ENCODE assay signal across 22 cellular contexts in the genomic region with DNA sequence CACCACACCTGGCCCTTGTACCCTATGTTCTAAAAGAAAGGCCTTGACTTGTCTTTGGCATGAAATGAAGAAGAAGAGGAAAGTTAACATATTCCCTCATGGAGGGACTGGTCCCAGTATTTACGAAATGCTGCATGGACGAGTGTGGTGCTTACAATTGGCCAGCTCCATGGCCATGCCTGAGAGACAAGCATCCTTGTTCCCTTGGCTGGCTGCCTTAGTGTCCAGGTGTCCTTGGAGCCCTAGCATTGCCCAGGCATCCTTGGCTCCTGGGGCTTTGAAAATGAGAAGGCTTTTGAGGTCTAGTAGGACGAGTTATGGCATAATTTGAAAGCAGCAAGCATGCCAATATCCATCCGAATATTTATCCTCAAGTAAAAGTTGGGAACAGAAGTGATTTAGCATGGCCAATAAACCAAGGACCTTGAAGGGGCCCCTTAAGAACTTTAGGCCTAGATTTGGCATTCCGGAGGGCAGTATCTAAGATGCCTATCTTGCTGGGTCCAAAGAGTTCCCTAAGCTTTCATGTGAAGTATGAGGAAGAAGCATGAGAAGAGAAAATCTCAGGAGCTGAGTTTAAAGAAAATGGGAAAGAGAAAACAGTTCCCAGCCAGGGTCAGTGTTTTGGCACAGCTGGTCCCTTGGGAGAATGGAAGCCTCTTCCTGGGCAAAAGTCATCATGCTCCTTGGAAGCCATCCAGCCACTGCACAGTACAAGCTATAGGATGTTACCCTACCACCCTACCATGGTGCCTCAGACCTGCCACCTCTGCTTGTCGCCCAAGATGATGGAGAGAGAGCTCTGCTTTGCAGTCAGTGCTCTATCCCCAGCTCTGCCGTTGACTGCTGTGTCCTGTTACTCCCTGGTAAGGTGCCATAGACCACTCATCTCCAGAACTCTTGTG.
DNase-seq lines count a peak whose midpoint lies in the region; ATAC-seq and TF ChIP-seq lines count a peak whose summit lies in the region.
"Had no signal": no experiment of that assay in that cellular context is flagged by ENCODE, and none has a peak within 500 bp of the region (broad histone marks: within the 10 kb centered on the region; RNA-seq: fewer than 3 reads in every experiment).

No MANE protein-coding gene starts in this region.

- peaks cover 10% of the 10 kb centered on the region for H3K79me2 ChIP-seq in hepatocyte

- no peak overlapping the region for H2AFZ ChIP-seq in hepatocyte

- DNase-seq in NCI-H2029 (lab: John Stamatoyannopoulos, UW), result peak; percentile 12
- DNase-seq in NCI-H2029 treated with DMSO at 0.1 percent for 48 hours (lab: John Stamatoyannopoulos, UW), result no peak
- DNase-seq in Panc1 (ENCODE audit: low read depth, low spot score), result no peak
- DNase-seq in hepatocyte (ENCODE audit: low spot score), result no peak
- no peak for DNase-seq in tibial artery
- no peak for DNase-seq in ureter (ENCODE audit: low spot score)
- no peak for DNase-seq in activated CD8-positive, alpha-beta T cell treated with anti-CD3 and anti-CD28 coated beads for 36 hours
- no peak for DNase-seq in stimulated activated effector memory CD8-positive, alpha-beta T cell treated with anti-CD3 and anti-CD28 coated beads, Interleukin-12 subunit alpha, Interleukin-12 subunit beta, amount 100 ng/mL, for 72 hours (ENCODE audit: low spot score in 2 of 2)
- DNase-seq: 8988T; activated CD4-positive, alpha-beta T cell treated with anti-CD3 and anti-CD28 coated beads, Interleukin-2, amount 10 ng/mL, durations not matched to agents 7 days and 5 days; cortex of kidney; DMS153; left lung; NCI-H1436; NCI-H82; occipital lobe; right lobe of liver; RPMI8226; stimulated activated CD4-positive, alpha-beta T cell treated with anti-CD3 and anti-CD28 coated beads, Interleukin-1b, Interleukin-23, amount 100 ng/mL, for 48 hours; stomach had no signal

- H3K4me1 ChIP-seq in Panc1 (ENCODE audit: control insufficient read depth, insufficient read depth, low read length), result peaks cover 8% of the 10 kb centered on the region
- H3K4me1 ChIP-seq in hepatocyte (ENCODE audit: insufficient read depth), result peaks cover 38% of the 10 kb centered on the region
- H3K4me1 ChIP-seq in tibial artery, result peaks cover 0 to 46% (median 27%) of the 10 kb centered on the region in 4 donors
- H3K4me1 ChIP-seq: right lobe of liver had no signal

- in situ Hi-C loops in Panc1 (cut with HindIII; ENCODE audit: low pct_unique_long_range_greater_than_20kb, low sequenced_read_pairs), result no loop called here

- ATAC-seq in Panc1, result peak; percentile 37; the same call in 1 of the 2 replicates
- ATAC-seq in activated CD8-positive, alpha-beta T cell treated with anti-CD3 and anti-CD28 coated beads for 36 hours, result no peak
- ATAC-seq in stimulated activated effector memory CD8-positive, alpha-beta T cell treated with anti-CD3 and anti-CD28 coated beads, Interleukin-12 subunit alpha, Interleukin-12 subunit beta, amount 100 ng/mL, for 72 hours, result no peak
- ATAC-seq: gastroesophageal sphincter, right lobe of liver had no signal

- H3K4me3 Mint-ChIP-seq in activated CD8-positive, alpha-beta T cell treated with anti-CD3 and anti-CD28 coated beads for 36 hours, result no peak overlapping the region
- H3K4me3 Mint-ChIP-seq in stimulated activated effector memory CD8-positive, alpha-beta T cell treated with anti-CD3 and anti-CD28 coated beads, Interleukin-12 subunit alpha, Interleukin-12 subunit beta, amount 100 ng/mL, for 72 hours, result no peak overlapping the region
- H3K4me3 Mint-ChIP-seq: activated CD4-positive, alpha-beta T cell treated with anti-CD3 and anti-CD28 coated beads, Interleukin-2, amount 10 ng/mL, durations not matched to agents 7 days and 5 days had no signal

- H3K36me3 Mint-ChIP-seq in activated CD8-positive, alpha-beta T cell treated with anti-CD3 and anti-CD28 coated beads for 36 hours (ENCODE audit: low read depth), result peaks cover 5% of the 10 kb centered on the region
- no peaks in the 10 kb centered on the region for H3K36me3 Mint-ChIP-seq in stimulated activated effector memory CD8-positive, alpha-beta T cell treated with anti-CD3 and anti-CD28 coated beads, Interleukin-12 subunit alpha, Interleukin-12 subunit beta, amount 100 ng/mL, for 72 hours

- no peaks in the 10 kb centered on the region for H3K9me3 Mint-ChIP-seq in activated CD8-positive, alpha-beta T cell treated with anti-CD3 and anti-CD28 coated beads for 36 hours
- no peaks in the 10 kb centered on the region for H3K9me3 Mint-ChIP-seq in stimulated activated effector memory CD8-positive, alpha-beta T cell treated with anti-CD3 and anti-CD28 coated beads, Interleukin-12 subunit alpha, Interleukin-12 subunit beta, amount 100 ng/mL, for 72 hours
- H3K9me3 Mint-ChIP-seq: activated CD4-positive, alpha-beta T cell treated with anti-CD3 and anti-CD28 coated beads, Interleukin-2, amount 10 ng/mL, durations not matched to agents 7 days and 5 days had no signal

- 82% methylated on average over 7 of the region's 7 CpGs for WGBS in hepatocyte (ENCODE audit: low lambda C conversion rate, missing lambda C conversion rate)

- H3K4me3 ChIP-seq in Panc1 (ENCODE audit: low read depth in 2 of 2, low read length in 2 of 2) (no peak overlapping the region), hepatocyte (no peak overlapping the region), tibial artery (no peak overlapping the region)
- H3K4me3 ChIP-seq: gastroesophageal sphincter, left lung, right lobe of liver, stomach had no signal

- POLR2A ChIA-PET in Panc1 (lab: Charles Lee), result no interaction called here
- POLR2A ChIA-PET in activated CD8-positive, alpha-beta T cell treated with anti-CD3 and anti-CD28 coated beads for 36 hours (lab: Charles Lee), result no interaction called here

- H3K27me3 ChIP-seq in Panc1 (ENCODE audit: control insufficient read depth, insufficient read depth, low read length), result no peaks in the 10 kb centered on the region
- H3K27me3 ChIP-seq in hepatocyte, result no peaks in the 10 kb centered on the region
- H3K27me3 ChIP-seq in tibial artery, result no peaks in the 10 kb centered on the region
- H3K27me3 ChIP-seq: gastroesophageal sphincter, left lung, right lobe of liver, stomach had no signal

- no peaks in the 10 kb centered on the region for H4K20me1 ChIP-seq in hepatocyte (ENCODE audit: insufficient read depth, poor library complexity, severe bottlenecking)

- CTCF ChIA-PET in Panc1 (lab: Charles Lee), result no interaction called here
- CTCF ChIA-PET in activated CD8-positive, alpha-beta T cell treated with anti-CD3 and anti-CD28 coated beads for 36 hours (lab: Charles Lee), result interaction anchor here (1.4 kb wide), 1 partner anchor 17 kb away, joined by 3 read pairs; no protein-coding TSS in a partner anchor

- H3K9me2 ChIP-seq in hepatocyte (replicated peaks; ENCODE audit: insufficient read depth), result no peaks in the 10 kb centered on the region

- H3K36me3 ChIP-seq in Panc1 (ENCODE audit: control insufficient read depth, insufficient read depth, low read length) (no peaks in the 10 kb centered on the region), hepatocyte (replicated peaks; ENCODE audit: insufficient read depth, low read depth) (no peaks in the 10 kb centered on the region), tibial artery (no peaks in the 10 kb centered on the region)
- H3K36me3 ChIP-seq: left lung, right lobe of liver, stomach had no signal

- no TSS peak for BruUV-seq in Panc1 (replicated peaks; lab: Mats Ljungman, UMichigan)

- H3K27ac Mint-ChIP-seq in activated CD8-positive, alpha-beta T cell treated with anti-CD3 and anti-CD28 coated beads for 36 hours, result no peak overlapping the region
- H3K27ac Mint-ChIP-seq in stimulated activated effector memory CD8-positive, alpha-beta T cell treated with anti-CD3 and anti-CD28 coated beads, Interleukin-12 subunit alpha, Interleukin-12 subunit beta, amount 100 ng/mL, for 72 hours, result no peak overlapping the region
- H3K27ac Mint-ChIP-seq: activated CD4-positive, alpha-beta T cell treated with anti-CD3 and anti-CD28 coated beads, Interleukin-2, amount 10 ng/mL, durations not matched to agents 7 days and 5 days had no signal

- no peaks in the 10 kb centered on the region for H3K27me3 Mint-ChIP-seq in activated CD8-positive, alpha-beta T cell treated with anti-CD3 and anti-CD28 coated beads for 36 hours
- H3K27me3 Mint-ChIP-seq: activated CD4-positive, alpha-beta T cell treated with anti-CD3 and anti-CD28 coated beads, Interleukin-2, amount 10 ng/mL, durations not matched to agents 7 days and 5 days had no signal

- no peaks in the 10 kb centered on the region for H3K9me3 ChIP-seq in Panc1 (ENCODE audit: control insufficient read depth, insufficient read depth, low read depth, low read length)
- no peaks in the 10 kb centered on the region for H3K9me3 ChIP-seq in hepatocyte (ENCODE audit: low read depth)
- H3K9me3 ChIP-seq in tibial artery, result no peaks in the 10 kb centered on the region
- H3K9me3 ChIP-seq: gastroesophageal sphincter, left lung, right lobe of liver, stomach had no signal

- peaks cover 7% of the 10 kb centered on the region for H3K4me1 Mint-ChIP-seq in activated CD8-positive, alpha-beta T cell treated with anti-CD3 and anti-CD28 coated beads for 36 hours (ENCODE audit: low read depth)
- peaks cover 12% of the 10 kb centered on the region for H3K4me1 Mint-ChIP-seq in stimulated activated effector memory CD8-positive, alpha-beta T cell treated with anti-CD3 and anti-CD28 coated beads, Interleukin-12 subunit alpha, Interleukin-12 subunit beta, amount 100 ng/mL, for 72 hours

- TF ChIP-seq CTCF in Panc1 (IDR thresholded peaks at IDR 0.05), result no peak
- no peak for TF ChIP-seq CTCF in hepatocyte (IDR thresholded peaks at IDR 0.05; ENCODE audit: poor library complexity)
- no peak for TF ChIP-seq CTCF in tibial artery (IDR thresholded peaks at IDR 0.05)
- TF ChIP-seq CTCF in activated CD8-positive, alpha-beta T cell treated with anti-CD3 and anti-CD28 coated beads for 36 hours (IDR thresholded peaks at IDR 0.05), result no peak

- H3K27ac ChIP-seq in Panc1 (ENCODE audit: low read length) (peak overlapping the region; percentile 23; the same call in 1 of the 2 replicates), hepatocyte (peak overlapping the region; percentile 88), tibial artery (peak overlapping the region; percentile 55 to 69)
- H3K27ac ChIP-seq: C4-2B, right lobe of liver had no signal

- H3K4me2 ChIP-seq in hepatocyte, result no peak overlapping the region

- intact Hi-C loops in Panc1 (cut with micrococcal nuclease; ENCODE audit: unreplicated experiment), result no loop called here
- intact Hi-C loops in tibial artery (cut with DNase I; ENCODE audit: low total_unique reads), result no loop called here
- intact Hi-C loops in activated CD8-positive, alpha-beta T cell treated with anti-CD3 and anti-CD28 coated beads for 36 hours (cut with micrococcal nuclease), result no loop called here

Comparison
In these comparisons a context has a peak if more than half of its experiments do, and no peak if none do; other contexts are left out.
1. H3K27ac ChIP-seq: peak in every context shown above with its lines; median percentile 88 in hepatocyte; 62 in tibial artery; 23 in Panc1.